ENCODE assay signal across 8 cellular contexts in genomic region chr2:11155326-11156059, GRCh38. TPM values are rescaled to one million over a fixed set of nuclear protein-coding genes. Genes with fewer than 3 reads are reported as not detected.
A peak's percentile ranks its signal among the peaks of the same experiment; 100 is the strongest.
DNase-seq lines count a peak whose midpoint lies in the region; ATAC-seq, FAIRE-seq and TF ChIP-seq lines count a peak whose summit lies in the region.

Gene SLC66A3 (plus strand): TSS chr2:11155467. CDS start chr2:11155547, 80 bp downstream.

- no peaks in the 10 kb centered on the region for H3K79me2 ChIP-seq in HepG2 (ENCODE audit: insufficient read depth, low read length)

- H3K27ac ChIP-seq in HepG2 (ENCODE audit: extremely low read length, insufficient read depth, low read length), result peak within 1 kb of the TSS; percentile 38
- H3K27ac ChIP-seq in subcutaneous abdominal adipose tissue (ENCODE audit: low read depth, low read length), result peak within 1 kb of the TSS; percentile 93

- no peaks in the 10 kb centered on the region for H3K36me3 Mint-ChIP-seq in activated CD4-positive, alpha-beta T cell treated with anti-CD3 and anti-CD28 coated beads for 36 hours (ENCODE audit: low read depth)

- TF ChIP-seq CTCF in bronchial epithelial cell (IDR thresholded peaks at IDR 0.05; ENCODE audit: insufficient read depth, low read length, severe bottlenecking) (peak; percentile 35), HepG2 (CRISPR knock-in tag; IDR thresholded peaks at IDR 0.05) (peak; percentile 55)

- intact Hi-C loops in activated CD4-positive, alpha-beta T cell treated with anti-CD3 and anti-CD28 coated beads for 36 hours (cut with DNase I, micrococcal nuclease), result loop anchor here (1.0 to 10.0 kb wide), 13 partner anchors 23 to 1035 kb away; partner anchors contain the start of genes PDIA6 (in 2 of the 2), HPCAL1 (in 1 of the 2), LPIN1 (in 1 of the 2) and ODC1 (in 1 of the 2)
- intact Hi-C loops in HepG2 (cut with micrococcal nuclease; ENCODE audit: unreplicated experiment), result loop anchor here (2.0 kb wide), 1 partner anchor 23 kb away; a partner anchor contains a TSS

- CTCF ChIA-PET in activated CD4-positive, alpha-beta T cell treated with anti-CD3 and anti-CD28 coated beads for 36 hours (lab: Charles Lee), result interaction anchor here (0.6 to 3.4 kb wide), 5 partner anchors 23 to 427 kb away, joined by 3 to 16 read pairs (median 4); a partner anchor contains a TSS
- CTCF ChIA-PET in HepG2 (lab: Yijun Ruan, JAX; ENCODE audit: low intra/inter-chr PET ratio, low total read pairs), result interaction anchor here (0.7 kb wide), 1 partner anchor 24 kb away, joined by 3 read pairs; no protein-coding TSS in a partner anchor

- peak; percentile 68; the same call in 1 of the 2 replicates for TF ChIP-seq RAD21 in HepG2 (CRISPR knock-in tag; IDR thresholded peaks at IDR 0.05)

- TSS peak; percentile 71 for BruUV-seq in HepG2 (replicated peaks; lab: Mats Ljungman, UMichigan)

- no peaks in the 10 kb centered on the region for H3K27me3 ChIP-seq in HAP-1 (ENCODE audit: low read depth)
- H3K27me3 ChIP-seq in bronchial epithelial cell (ENCODE audit: control insufficient read depth, insufficient read depth, low read length), result no peaks in the 10 kb centered on the region
- H3K27me3 ChIP-seq in HepG2 (ENCODE audit: control insufficient read depth in 1 of 2, insufficient read depth in 2 of 2, low read length in 2 of 2), result peaks cover 6 to 58% of the 10 kb centered on the region in 2 experiments; a peak in 4 of 5 replicates
- no peaks in the 10 kb centered on the region for H3K27me3 ChIP-seq in subcutaneous abdominal adipose tissue (ENCODE audit: control insufficient read depth in 5 of 5, insufficient read depth in 4 of 5, low read length in 5 of 5)

- DNase-seq in activated CD4-positive, alpha-beta T cell treated with anti-CD3 and anti-CD28 coated beads for 36 hours, result no peak
- no peak for DNase-seq in activated CD4-positive, alpha-beta T cell treated with anti-CD3 and anti-CD28 coated beads for 1 hour
- DNase-seq in HAP-1 (ENCODE audit: low spot score in 2 of 2) (peak in 1 of 2 experiments; percentile 76), LHCN-M2 (ENCODE audit: low read depth) (peak; percentile 78), RPMI8226 (peak; percentile 92), bronchial epithelial cell (ENCODE audit: low read depth) (peak; percentile 77), HepG2 (ENCODE audit: low spot score) (peak; percentile 78)

- H3K4me1 Mint-ChIP-seq in activated CD4-positive, alpha-beta T cell treated with anti-CD3 and anti-CD28 coated beads for 36 hours, result peaks cover 18% of the 10 kb centered on the region

- H3K4me2 ChIP-seq in HepG2 (ENCODE audit: low read depth, low read length), result peak within 1 kb of the TSS; percentile 90

- H3K27ac Mint-ChIP-seq in activated CD4-positive, alpha-beta T cell treated with anti-CD3 and anti-CD28 coated beads for 36 hours, result peak within 1 kb of the TSS; percentile 83

- H3K36me3 ChIP-seq in HAP-1 (replicated peaks) (no peaks in the 10 kb centered on the region), bronchial epithelial cell (ENCODE audit: control insufficient read depth, insufficient read depth, low read length) (no peaks in the 10 kb centered on the region), HepG2 (replicated peaks in 1 of 2; ENCODE audit: control insufficient read depth in 1 of 2, insufficient read depth in 2 of 2, low read length in 2 of 2) (no peaks in the 10 kb centered on the region), subcutaneous abdominal adipose tissue (ENCODE audit: control insufficient read depth in 5 of 5, insufficient read depth in 5 of 5, low read length in 5 of 5) (peaks cover 0 to 5% (median 2%) of the 10 kb centered on the region in 5 donors)

- FAIRE-seq in bronchial epithelial cell (lab: Jason Lieb, UNC), result no peak
- no peak for FAIRE-seq in HepG2 (lab: Jason Lieb, UNC)

- H3K9me3 ChIP-seq in HAP-1 (no peaks in the 10 kb centered on the region), HepG2 (ENCODE audit: low read length) (no peaks in the 10 kb centered on the region), subcutaneous abdominal adipose tissue (ENCODE audit: control insufficient read depth in 5 of 5, low read length in 5 of 5) (no peaks in the 10 kb centered on the region)

- peak within 1 kb of the TSS; percentile 66 for H3K4me3 ChIP-seq in HAP-1
- H3K4me3 ChIP-seq in bronchial epithelial cell (ENCODE audit: low read depth, low read length), result peak within 1 kb of the TSS; percentile 71
- peak within 1 kb of the TSS; percentile 64 to 86 (median 65) for H3K4me3 ChIP-seq in HepG2 (replicated peaks in 1 of 3; ENCODE audit: insufficient read depth in 1 of 3, low read depth in 2 of 3, low read length in 3 of 3)
- peak within 1 kb of the TSS; percentile 72 to 90 (median 85) for H3K4me3 ChIP-seq in subcutaneous abdominal adipose tissue (ENCODE audit: low read depth in 1 of 5, low read length in 5 of 5)

- no peaks in the 10 kb centered on the region for H3K9me3 Mint-ChIP-seq in activated CD4-positive, alpha-beta T cell treated with anti-CD3 and anti-CD28 coated beads for 36 hours (ENCODE audit: low read depth)

- TF ChIP-seq POLR2A in HepG2 (IDR thresholded peaks at IDR 0.05; ENCODE audit: insufficient read depth in 1 of 2, low read depth in 2 of 2, low read length in 2 of 2), result peak; percentile 42 to 73; a peak in 3 of 4 replicates

- peak; percentile 84 for ATAC-seq in activated CD4-positive, alpha-beta T cell treated with anti-CD3 and anti-CD28 coated beads for 36 hours
- ATAC-seq in HepG2, result peak; percentile 80

- no peaks in the 10 kb centered on the region for H3K27me3 Mint-ChIP-seq in activated CD4-positive, alpha-beta T cell treated with anti-CD3 and anti-CD28 coated beads for 36 hours

- H3K4me1 ChIP-seq in HAP-1 (peaks cover 9% of the 10 kb centered on the region), HepG2 (ENCODE audit: insufficient read depth, low read length) (peaks cover 56% of the 10 kb centered on the region), subcutaneous abdominal adipose tissue (ENCODE audit: control insufficient read depth in 5 of 5, insufficient read depth in 5 of 5, low read length in 5 of 5) (peaks cover 3 to 29% (median 24%) of the 10 kb centered on the region in 5 donors)

- TF ChIP-seq EP300 in HepG2 (IDR thresholded peaks at IDR 0.05; ENCODE audit: low read depth in 2 of 2, low read length in 2 of 2), result no peak
- no peak for TF ChIP-seq EP300 in HepG2 (CRISPR knock-in tag; IDR thresholded peaks at IDR 0.05; ENCODE audit: borderline replicate concordance)

- peak within 1 kb of the TSS; percentile 73 for H3K4me3 Mint-ChIP-seq in activated CD4-positive, alpha-beta T cell treated with anti-CD3 and anti-CD28 coated beads for 36 hours

- in situ Hi-C loops in HAP-1 (cut with MboI; ENCODE audit: low sequenced_read_pairs), result no loop called here
- in situ Hi-C loops in HepG2 (cut with HindIII; ENCODE audit: extremely low pct_ligation_motif_present, low pct_unique_long_range_greater_than_20kb), result no loop called here

- WGBS in HepG2 (ENCODE audit: low lambda C conversion rate), result 7% methylated on average over 37 of the region's 79 CpGs

- H2AFZ ChIP-seq in HepG2 (ENCODE audit: low read length), result peak within 1 kb of the TSS; percentile 78

- POLR2A ChIA-PET in activated CD4-positive, alpha-beta T cell treated with anti-CD3 and anti-CD28 coated beads for 36 hours (lab: Charles Lee), result interaction anchor here (0.7 to 1.4 kb wide), 3 partner anchors 23 to 26 kb away, joined by 3 to 4 read pairs (median 3); a partner anchor contains a TSS
- POLR2A ChIA-PET in HepG2 (lab: Yijun Ruan, JAX), result interaction anchor here (1.0 to 2.1 kb wide), 10 partner anchors 11 to 343 kb away, joined by 3 to 18 read pairs (median 4); partner anchors contain the start of genes PDIA6 and ROCK2

- no peaks in the 10 kb centered on the region for H4K20me1 ChIP-seq in HepG2 (ENCODE audit: insufficient read depth, low read length)

- H3K9ac ChIP-seq in HepG2 (ENCODE audit: insufficient read depth, low read depth, low read length) (peak within 1 kb of the TSS; percentile 64), subcutaneous abdominal adipose tissue (ENCODE audit: low read length in 5 of 5) (peak within 1 kb of the TSS in 4 of 5 donors; percentile 78 to 89 (median 80))

TF ChIP-seq in HepG2, 621 proteins besides CTCF, POLR2A, EP300 and RAD21 (continues in another document):
- peak; percentile 68; the same call in 1 of the 2 replicates for TF ChIP-seq ZNF232 (CRISPR knock-in tag; IDR thresholded peaks at IDR 0.05; ENCODE audit: borderline replicate concordance)
- peak; percentile 18 for TF ChIP-seq TEAD3 (CRISPR knock-in tag; optimal IDR thresholded peaks at IDR 0.05; ENCODE audit: borderline replicate concordance)
- no peak for TF ChIP-seq MIER2 (CRISPR knock-in tag; IDR thresholded peaks at IDR 0.05)
- TF ChIP-seq ZNF891 (CRISPR knock-in tag; IDR thresholded peaks at IDR 0.05), result no peak

RNA-seq across cellular contexts. Expression of gene SLC66A3, which starts in this region (rescaled TPM):
- 1 to 10 TPM; 8.2 to 9.8 TPM for total RNA-seq in activated CD4-positive, alpha-beta T cell treated with anti-CD3 and anti-CD28 coated beads for 36 hours
- total RNA-seq in LHCN-M2 (2014; rRNA removed) (37.8 and 55.9 TPM in 2 replicates), bronchial epithelial cell (17.6 and 21.3 TPM in 2 replicates), HepG2 (2016; rRNA removed; fragmentation: Illumina TruSeq; extraction: Trizol) (1.5 and 2.2 TPM in 2 replicates)
- polyA plus RNA-seq in LHCN-M2 (2012), result 19.6 TPM
- total RNA-seq in HepG2 (2016; cell fraction: cytosol; rRNA removed; fragmentation: Illumina TruSeq; extraction: Trizol; ENCODE audit: low read depth), result 0.71 and 1.4 TPM in 2 replicates
- 1.8 TPM in 2 replicates for total RNA-seq in HepG2 (2016; cell fraction: insoluble cytoplasmic fraction; rRNA removed; fragmentation: Illumina TruSeq; extraction: Trizol)
- total RNA-seq in HepG2 (2016; cell fraction: membrane; rRNA removed; fragmentation: Illumina TruSeq; extraction: Trizol), result 2.2 and 2.8 TPM in 2 replicates
- total RNA-seq in HepG2 (2016; cell fraction: nucleus; rRNA removed; fragmentation: Illumina TruSeq; extraction: Trizol), result 1.3 and 2.1 TPM in 2 replicates
- 3.7 and 5.0 TPM in 2 replicates for polyA plus RNA-seq in HepG2 (2011; rRNA removed)
- 3.7 and 4.6 TPM in 2 replicates for polyA plus RNA-seq in HepG2 (2011; cell fraction: cytosol; rRNA removed)
- polyA plus RNA-seq in HepG2 (2011; cell fraction: nucleus; rRNA removed), result 1.2 and 1.6 TPM in 2 replicates
- 2.1 and 2.2 TPM in 2 replicates for polyA plus RNA-seq in HepG2 (2012)
- polyA plus RNA-seq in HepG2 (2016; cell fraction: cytosol; fragmentation: Illumina TruSeq; extraction: Trizol; ENCODE audit: low read depth), result 1.4 and 2.5 TPM in 2 replicates
- polyA plus RNA-seq in HepG2 (2016; cell fraction: insoluble cytoplasmic fraction; fragmentation: Illumina TruSeq; extraction: Trizol; ENCODE audit: low read depth), result 1.7 TPM in 2 replicates
- 2.2 and 2.4 TPM in 2 replicates for polyA plus RNA-seq in HepG2 (2016; cell fraction: membrane; fragmentation: Illumina TruSeq; extraction: Trizol; ENCODE audit: low read depth)
- 1.5 and 3.4 TPM in 2 replicates for polyA plus RNA-seq in HepG2 (2016; cell fraction: nucleus; fragmentation: Illumina TruSeq; extraction: Trizol; ENCODE audit: insufficient read depth, low read depth)
- polyA minus RNA-seq in HepG2 (2011; rRNA and poly(A)+ RNA removed; ENCODE audit: low replicate concordance), result 11.8 and 11.9 TPM in 2 replicates
- polyA minus RNA-seq in HepG2 (2011; cell fraction: cytosol; rRNA and poly(A)+ RNA removed), result 1.6 and 1.7 TPM in 2 replicates
- polyA minus RNA-seq in HepG2 (2011; cell fraction: nucleus; rRNA and poly(A)+ RNA removed), result 0.90 and 2.4 TPM in 2 replicates

Comparison
In these comparisons a context has a peak if more than half of its experiments do, and no peak if none do; other contexts are left out.
1. DNase-seq: peak in LHCN-M2 (single experiment), RPMI8226 (single experiment), bronchial epithelial cell (single experiment) and HepG2 (single experiment); none in activated CD4-positive, alpha-beta T cell treated with anti-CD3 and anti-CD28 coated beads for 36 hours (single experiment) and activated CD4-positive, alpha-beta T cell treated with anti-CD3 and anti-CD28 coated beads for 1 hour (single experiment).
2. Peak in every context shown above with its lines, with median percentiles within 50 percentile points of each other: H3K4me3 ChIP-seq.